Comparison of ENCODE assay signal across 1 cellular context in genomic region chr12:19222566-19222965, GRCh38.
TF ChIP-seq lines count a peak whose summit lies in the region.

No MANE protein-coding gene starts in this region.

TF ChIP-seq in SK-N-SH treated with all-trans-retinoic acid at 6 μM for 48 hours, 23 proteins besides CTCF, POLR2A, EP300 and RAD21 (continued from another document):
- TF ChIP-seq CSRNP3 (CRISPR knock-in tag; IDR thresholded peaks at IDR 0.05), result no peak
- TF ChIP-seq CREB5 (CRISPR knock-in tag; IDR thresholded peaks at IDR 0.05; ENCODE audit: low read depth), result no peak
TF ChIP-seq in SK-N-SH treated with all-trans-retinoic acid at 6 μM for 48 hours: peak in this region for 0.
